In the genomic region with DNA sequence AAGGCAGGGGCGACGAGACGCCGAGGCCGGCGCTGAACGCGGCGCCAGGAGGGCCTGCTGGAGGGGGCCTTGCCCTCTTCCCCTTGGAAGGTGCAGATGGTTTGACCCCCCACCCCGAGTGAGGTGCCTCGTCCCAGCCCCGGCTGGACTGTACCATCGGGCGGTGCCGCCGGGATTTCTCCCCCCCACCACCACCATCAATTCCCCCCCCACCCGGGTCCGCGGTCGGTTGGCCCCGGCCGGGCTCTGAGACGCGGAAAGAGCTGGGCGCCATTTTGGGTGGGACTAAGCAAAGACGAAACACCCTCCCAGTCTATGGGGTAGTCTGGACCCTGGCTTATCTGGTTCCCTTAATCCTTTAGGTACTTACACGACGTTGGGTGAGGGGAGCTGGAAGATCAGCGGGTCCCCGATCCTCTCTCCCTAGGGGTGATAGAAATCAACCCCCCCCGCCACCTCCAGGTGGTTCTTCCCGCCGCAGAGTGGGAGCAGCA, we compare ENCODE assay signal across 1 cellular context.
TF ChIP-seq lines count a peak whose summit lies in the region.

PRDM10 (minus strand) TSS at position 484 of the 494 bp plus-strand sequence. CDS start 41,871 bp downstream, outside the sequence.

TF ChIP-seq in HEK293, 187 proteins besides CTCF, POLR2A, EP300 and RAD21 (continued from another document and continues in another):
- TF ChIP-seq, protein P1, sequence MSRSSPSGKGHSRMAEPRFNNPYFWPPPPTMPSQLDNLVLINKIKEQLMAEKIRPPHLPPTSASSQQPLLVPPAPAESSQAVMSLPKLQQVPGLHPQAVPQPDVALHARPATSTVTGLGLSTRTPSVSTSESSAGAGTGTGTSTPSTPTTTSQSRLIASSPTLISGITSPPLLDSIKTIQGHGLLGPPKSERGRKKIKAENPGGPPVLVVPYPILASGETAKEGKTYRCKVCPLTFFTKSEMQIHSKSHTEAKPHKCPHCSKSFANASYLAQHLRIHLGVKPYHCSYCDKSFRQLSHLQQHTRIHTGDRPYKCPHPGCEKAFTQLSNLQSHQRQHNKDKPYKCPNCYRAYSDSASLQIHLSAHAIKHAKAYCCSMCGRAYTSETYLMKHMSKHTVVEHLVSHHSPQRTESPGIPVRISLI (tag by site-specific recombination; IDR thresholded peaks at IDR 0.05): no peak
- TF ChIP-seq, protein P2, sequence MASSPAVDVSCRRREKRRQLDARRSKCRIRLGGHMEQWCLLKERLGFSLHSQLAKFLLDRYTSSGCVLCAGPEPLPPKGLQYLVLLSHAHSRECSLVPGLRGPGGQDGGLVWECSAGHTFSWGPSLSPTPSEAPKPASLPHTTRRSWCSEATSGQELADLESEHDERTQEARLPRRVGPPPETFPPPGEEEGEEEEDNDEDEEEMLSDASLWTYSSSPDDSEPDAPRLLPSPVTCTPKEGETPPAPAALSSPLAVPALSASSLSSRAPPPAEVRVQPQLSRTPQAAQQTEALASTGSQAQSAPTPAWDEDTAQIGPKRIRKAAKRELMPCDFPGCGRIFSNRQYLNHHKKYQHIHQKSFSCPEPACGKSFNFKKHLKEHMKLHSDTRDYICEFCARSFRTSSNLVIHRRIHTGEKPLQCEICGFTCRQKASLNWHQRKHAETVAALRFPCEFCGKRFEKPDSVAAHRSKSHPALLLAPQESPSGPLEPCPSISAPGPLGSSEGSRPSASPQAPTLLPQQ (tag by site-specific recombination; IDR thresholded peaks at IDR 0.05): 0 out of 2 replicates have a peak, but pooled peaks have one; percentile 16
- TF ChIP-seq REPIN1 (tag by site-specific recombination; IDR thresholded peaks at IDR 0.05; ENCODE audit: low read depth) (no peak), ZNF76 (tag by site-specific recombination; IDR thresholded peaks at IDR 0.05; ENCODE audit: borderline replicate concordance, low read depth) (peak; percentile 31; the same call in 1 of the 2 replicates), YY1 (tag by site-specific recombination; IDR thresholded peaks at IDR 0.05) (peak; percentile 79), ZNF629 (tag by site-specific recombination; IDR thresholded peaks at IDR 0.05) (no peak), ZNF10 (tag by site-specific recombination; IDR thresholded peaks at IDR 0.05) (0 out of 2 replicates have a peak, but pooled peaks have one; percentile 29), ZSCAN16 (tag by site-specific recombination; IDR thresholded peaks at IDR 0.05) (no peak), ZNF211 (tag by site-specific recombination; IDR thresholded peaks at IDR 0.05; ENCODE audit: low read depth) (no peak), GLIS1 (tag by site-specific recombination; IDR thresholded peaks at IDR 0.05) (peak; percentile 45; the same call in 1 of the 2 replicates), ZNF37A (tag by site-specific recombination; IDR thresholded peaks at IDR 0.05) (no peak), ZFP3 (tag by site-specific recombination; IDR thresholded peaks at IDR 0.05; ENCODE audit: low read depth) (no peak), ZNF366 (tag by site-specific recombination; conservative IDR thresholded peaks at IDR 0.05) (no peak), ZNF654 (tag by site-specific recombination; IDR thresholded peaks at IDR 0.05; ENCODE audit: low read depth) (no peak), ZNF174 (tag by site-specific recombination; IDR thresholded peaks at IDR 0.05) (no peak), TSHZ1 (tag by site-specific recombination; IDR thresholded peaks at IDR 0.05; ENCODE audit: borderline replicate concordance) (no peak), ZFP69B (tag by site-specific recombination; IDR thresholded peaks at IDR 0.05) (peak; percentile 40; the same call in 1 of the 2 replicates), ZNF843 (tag by site-specific recombination; IDR thresholded peaks at IDR 0.05) (no peak), KLF8 (tag by site-specific recombination; IDR thresholded peaks at IDR 0.05) (peak; percentile 23), ZNF138 (tag by site-specific recombination; IDR thresholded peaks at IDR 0.05; ENCODE audit: borderline replicate concordance) (no peak), ZNF423 (tag by site-specific recombination; IDR thresholded peaks at IDR 0.05) (no peak), OSR2 (tag by site-specific recombination; IDR thresholded peaks at IDR 0.05) (no peak), SP3 (tag by site-specific recombination; IDR thresholded peaks at IDR 0.05) (peak; percentile 31; the same call in 1 of the 2 replicates), FEZF1 (tag by site-specific recombination; IDR thresholded peaks at IDR 0.05) (no peak), ZBTB26 (tag by site-specific recombination; optimal IDR thresholded peaks at IDR 0.05) (peak; percentile 42), ZNF266 (tag by site-specific recombination; IDR thresholded peaks at IDR 0.05; ENCODE audit: low read depth) (no peak), ZNF24 (tag by site-specific recombination; IDR thresholded peaks at IDR 0.05) (peak; percentile 71; the same call in 1 of the 2 replicates), ZNF341 (tag by site-specific recombination; IDR thresholded peaks at IDR 0.05; ENCODE audit: low read depth) (peak; percentile 30)
- TF ChIP-seq, protein P3, sequence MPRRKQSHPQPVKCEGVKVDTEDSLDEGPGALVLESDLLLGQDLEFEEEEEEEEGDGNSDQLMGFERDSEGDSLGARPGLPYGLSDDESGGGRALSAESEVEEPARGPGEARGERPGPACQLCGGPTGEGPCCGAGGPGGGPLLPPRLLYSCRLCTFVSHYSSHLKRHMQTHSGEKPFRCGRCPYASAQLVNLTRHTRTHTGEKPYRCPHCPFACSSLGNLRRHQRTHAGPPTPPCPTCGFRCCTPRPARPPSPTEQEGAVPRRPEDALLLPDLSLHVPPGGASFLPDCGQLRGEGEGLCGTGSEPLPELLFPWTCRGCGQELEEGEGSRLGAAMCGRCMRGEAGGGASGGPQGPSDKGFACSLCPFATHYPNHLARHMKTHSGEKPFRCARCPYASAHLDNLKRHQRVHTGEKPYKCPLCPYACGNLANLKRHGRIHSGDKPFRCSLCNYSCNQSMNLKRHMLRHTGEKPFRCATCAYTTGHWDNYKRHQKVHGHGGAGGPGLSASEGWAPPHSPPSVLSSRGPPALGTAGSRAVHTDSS (tag by site-specific recombination; IDR thresholded peaks at IDR 0.05): 0 out of 2 replicates have a peak, but pooled peaks have one; percentile 15
- TF ChIP-seq, protein P4, sequence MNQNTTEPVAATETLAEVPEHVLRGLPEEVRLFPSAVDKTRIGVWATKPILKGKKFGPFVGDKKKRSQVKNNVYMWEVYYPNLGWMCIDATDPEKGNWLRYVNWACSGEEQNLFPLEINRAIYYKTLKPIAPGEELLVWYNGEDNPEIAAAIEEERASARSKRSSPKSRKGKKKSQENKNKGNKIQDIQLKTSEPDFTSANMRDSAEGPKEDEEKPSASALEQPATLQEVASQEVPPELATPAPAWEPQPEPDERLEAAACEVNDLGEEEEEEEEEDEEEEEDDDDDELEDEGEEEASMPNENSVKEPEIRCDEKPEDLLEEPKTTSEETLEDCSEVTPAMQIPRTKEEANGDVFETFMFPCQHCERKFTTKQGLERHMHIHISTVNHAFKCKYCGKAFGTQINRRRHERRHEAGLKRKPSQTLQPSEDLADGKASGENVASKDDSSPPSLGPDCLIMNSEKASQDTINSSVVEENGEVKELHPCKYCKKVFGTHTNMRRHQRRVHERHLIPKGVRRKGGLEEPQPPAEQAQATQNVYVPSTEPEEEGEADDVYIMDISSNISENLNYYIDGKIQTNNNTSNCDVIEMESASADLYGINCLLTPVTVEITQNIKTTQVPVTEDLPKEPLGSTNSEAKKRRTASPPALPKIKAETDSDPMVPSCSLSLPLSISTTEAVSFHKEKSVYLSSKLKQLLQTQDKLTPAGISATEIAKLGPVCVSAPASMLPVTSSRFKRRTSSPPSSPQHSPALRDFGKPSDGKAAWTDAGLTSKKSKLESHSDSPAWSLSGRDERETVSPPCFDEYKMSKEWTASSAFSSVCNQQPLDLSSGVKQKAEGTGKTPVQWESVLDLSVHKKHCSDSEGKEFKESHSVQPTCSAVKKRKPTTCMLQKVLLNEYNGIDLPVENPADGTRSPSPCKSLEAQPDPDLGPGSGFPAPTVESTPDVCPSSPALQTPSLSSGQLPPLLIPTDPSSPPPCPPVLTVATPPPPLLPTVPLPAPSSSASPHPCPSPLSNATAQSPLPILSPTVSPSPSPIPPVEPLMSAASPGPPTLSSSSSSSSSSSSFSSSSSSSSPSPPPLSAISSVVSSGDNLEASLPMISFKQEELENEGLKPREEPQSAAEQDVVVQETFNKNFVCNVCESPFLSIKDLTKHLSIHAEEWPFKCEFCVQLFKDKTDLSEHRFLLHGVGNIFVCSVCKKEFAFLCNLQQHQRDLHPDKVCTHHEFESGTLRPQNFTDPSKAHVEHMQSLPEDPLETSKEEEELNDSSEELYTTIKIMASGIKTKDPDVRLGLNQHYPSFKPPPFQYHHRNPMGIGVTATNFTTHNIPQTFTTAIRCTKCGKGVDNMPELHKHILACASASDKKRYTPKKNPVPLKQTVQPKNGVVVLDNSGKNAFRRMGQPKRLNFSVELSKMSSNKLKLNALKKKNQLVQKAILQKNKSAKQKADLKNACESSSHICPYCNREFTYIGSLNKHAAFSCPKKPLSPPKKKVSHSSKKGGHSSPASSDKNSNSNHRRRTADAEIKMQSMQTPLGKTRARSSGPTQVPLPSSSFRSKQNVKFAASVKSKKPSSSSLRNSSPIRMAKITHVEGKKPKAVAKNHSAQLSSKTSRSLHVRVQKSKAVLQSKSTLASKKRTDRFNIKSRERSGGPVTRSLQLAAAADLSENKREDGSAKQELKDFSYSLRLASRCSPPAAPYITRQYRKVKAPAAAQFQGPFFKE (tag by site-specific recombination; IDR thresholded peaks at IDR 0.05; ENCODE audit: borderline replicate concordance): no peak
- TF ChIP-seq, protein P5, sequence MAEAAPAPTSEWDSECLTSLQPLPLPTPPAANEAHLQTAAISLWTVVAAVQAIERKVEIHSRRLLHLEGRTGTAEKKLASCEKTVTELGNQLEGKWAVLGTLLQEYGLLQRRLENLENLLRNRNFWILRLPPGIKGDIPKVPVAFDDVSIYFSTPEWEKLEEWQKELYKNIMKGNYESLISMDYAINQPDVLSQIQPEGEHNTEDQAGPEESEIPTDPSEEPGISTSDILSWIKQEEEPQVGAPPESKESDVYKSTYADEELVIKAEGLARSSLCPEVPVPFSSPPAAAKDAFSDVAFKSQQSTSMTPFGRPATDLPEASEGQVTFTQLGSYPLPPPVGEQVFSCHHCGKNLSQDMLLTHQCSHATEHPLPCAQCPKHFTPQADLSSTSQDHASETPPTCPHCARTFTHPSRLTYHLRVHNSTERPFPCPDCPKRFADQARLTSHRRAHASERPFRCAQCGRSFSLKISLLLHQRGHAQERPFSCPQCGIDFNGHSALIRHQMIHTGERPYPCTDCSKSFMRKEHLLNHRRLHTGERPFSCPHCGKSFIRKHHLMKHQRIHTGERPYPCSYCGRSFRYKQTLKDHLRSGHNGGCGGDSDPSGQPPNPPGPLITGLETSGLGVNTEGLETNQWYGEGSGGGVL (tag by site-specific recombination; IDR thresholded peaks at IDR 0.05): peak; percentile 89
- TF ChIP-seq, protein P6, sequence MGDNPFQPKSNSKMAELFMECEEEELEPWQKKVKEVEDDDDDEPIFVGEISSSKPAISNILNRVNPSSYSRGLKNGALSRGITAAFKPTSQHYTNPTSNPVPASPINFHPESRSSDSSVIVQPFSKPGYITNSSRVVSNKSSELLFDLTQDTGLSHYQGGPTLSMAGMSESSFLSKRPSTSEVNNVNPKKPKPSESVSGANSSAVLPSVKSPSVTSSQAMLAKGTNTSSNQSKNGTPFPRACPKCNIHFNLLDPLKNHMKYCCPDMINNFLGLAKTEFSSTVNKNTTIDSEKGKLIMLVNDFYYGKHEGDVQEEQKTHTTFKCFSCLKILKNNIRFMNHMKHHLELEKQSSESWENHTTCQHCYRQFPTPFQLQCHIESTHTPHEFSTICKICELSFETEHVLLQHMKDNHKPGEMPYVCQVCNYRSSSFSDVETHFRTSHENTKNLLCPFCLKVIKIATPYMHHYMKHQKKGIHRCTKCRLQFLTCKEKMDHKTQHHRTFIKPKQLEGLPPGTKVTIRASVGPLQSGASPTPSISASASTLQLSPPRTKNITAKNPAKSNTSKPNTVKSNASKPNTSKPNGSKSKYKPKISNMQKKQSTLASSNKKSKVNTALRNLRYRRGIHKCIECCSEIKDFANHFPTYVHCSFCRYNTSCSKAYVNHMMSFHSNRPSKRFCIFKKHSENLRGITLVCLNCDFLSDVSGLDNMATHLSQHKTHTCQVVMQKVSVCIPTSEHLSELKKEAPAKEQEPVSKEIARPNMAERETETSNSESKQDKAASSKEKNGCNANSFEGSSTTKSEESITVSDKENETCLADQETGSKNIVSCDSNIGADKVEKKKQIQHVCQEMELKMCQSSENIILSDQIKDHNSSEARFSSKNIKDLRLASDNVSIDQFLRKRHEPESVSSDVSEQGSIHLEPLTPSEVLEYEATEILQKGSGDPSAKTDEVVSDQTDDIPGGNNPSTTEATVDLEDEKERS (tag by site-specific recombination; IDR thresholded peaks at IDR 0.05): no peak
